In genomic region chr15:47541587-47541986, GRCh38 we compare ENCODE assay signal across 34 cellular contexts.
"Had no signal": no experiment of that assay in that cellular context is flagged by ENCODE, and none has a peak within 500 bp of the region (broad histone marks: within the 10 kb centered on the region; RNA-seq: fewer than 3 reads in every experiment).

No MANE protein-coding gene starts in this region.

- H3K4me1 ChIP-seq: Peyer's patch, SJSA1 had no signal

- H3K9me3 ChIP-seq: Peyer's patch, SJSA1 had no signal

- H3K27ac Mint-ChIP-seq: activated CD4-positive, alpha-beta memory T cell treated with anti-CD3 and anti-CD28 coated beads, Interleukin-2, amount 10 ng/mL, durations not matched to agents 7 days and 5 days; activated CD8-positive, alpha-beta memory T cell treated with anti-CD3 and anti-CD28 coated beads, Interleukin-2, amount 10 ng/mL, durations not matched to agents 7 days and 5 days; activated naive CD8-positive, alpha-beta T cell treated with anti-CD3 and anti-CD28 coated beads for 36 hours; activated T-helper 17 cell treated with anti-CD3 and anti-CD28 coated beads, Interleukin-2, amount 50 U/mL, for 72 hours had no signal

- H3K9me3 Mint-ChIP-seq: activated naive CD8-positive, alpha-beta T cell treated with anti-CD3 and anti-CD28 coated beads for 36 hours; activated T-helper 17 cell treated with anti-CD3 and anti-CD28 coated beads, Interleukin-2, amount 50 U/mL, for 72 hours had no signal

- H3K27me3 Mint-ChIP-seq: activated CD4-positive, alpha-beta memory T cell treated with anti-CD3 and anti-CD28 coated beads, Interleukin-2, amount 10 ng/mL, durations not matched to agents 7 days and 5 days; activated CD8-positive, alpha-beta memory T cell treated with anti-CD3 and anti-CD28 coated beads, Interleukin-2, amount 10 ng/mL, durations not matched to agents 7 days and 5 days; activated naive CD8-positive, alpha-beta T cell treated with anti-CD3 and anti-CD28 coated beads for 36 hours; activated T-helper 17 cell treated with anti-CD3 and anti-CD28 coated beads, Interleukin-2, amount 50 U/mL, for 72 hours; central memory CD8-positive, alpha-beta T cell had no signal

- DNase-seq: activated CD4-positive, alpha-beta memory T cell treated with anti-CD3 and anti-CD28 coated beads, Interleukin-2, amount 10 ng/mL, durations not matched to agents 7 days and 5 days; activated CD4-positive, alpha-beta T cell treated with anti-CD3 and anti-CD28 coated beads for 1 hour; activated CD4-positive, alpha-beta T cell treated with anti-CD3 and anti-CD28 coated beads for 48 hours; activated CD4-positive, CD25-positive, alpha-beta regulatory T cell; activated CD8-positive, alpha-beta memory T cell treated with anti-CD3 and anti-CD28 coated beads for 24 hours; activated CD8-positive, alpha-beta memory T cell treated with anti-CD3 and anti-CD28 coated beads, Interleukin-2, amount 10 ng/mL, durations not matched to agents 7 days and 5 days; activated CD8-positive, alpha-beta memory T cell treated with anti-CD3 and anti-CD28 coated beads, Interleukin-2, amount 50 U/mL, for 48 hours; activated effector memory CD4-positive, alpha-beta T cell treated with anti-CD3 and anti-CD28 coated beads, Interleukin-2, amount 50 U/mL, for 16 hours; activated naive CD4-positive, alpha-beta T cell; activated naive CD4-positive, alpha-beta T cell treated with anti-CD3 and anti-CD28 coated beads, Interleukin-2, amount 50 U/mL, for 16 hours; activated naive CD8-positive, alpha-beta T cell treated with anti-CD3 and anti-CD28 coated beads for 36 hours; activated T-cell treated with anti-CD3 and anti-CD28 coated beads, Interleukin-2, amount 50 U/mL, for 48 hours; amniotic stem cell; aorta; MM.1S; NCI-H1092 treated with DMSO at 0.1 percent for 48 hours; NCI-H1417; NCI-H146; NCI-H187; NCI-H2029 treated with DMSO at 0.1 percent for 48 hours; NCI-H2171 treated with DMSO at 0.1 percent for 48 hours; NCI-H226; NCI-H524 treated with DMSO at 0.1 percent for 48 hours; PC-3; Peyer's patch; RPMI8226; SHP77 treated with DMSO at 0.1 percent for 48 hours; T1000; WERI-Rb-1 had no signal

- ATAC-seq: activated CD8-positive, alpha-beta memory T cell treated with anti-CD3 and anti-CD28 coated beads, Interleukin-2, amount 10 ng/mL, durations not matched to agents 7 days and 5 days; activated T-helper 17 cell treated with anti-CD3 and anti-CD28 coated beads, Interleukin-2, amount 50 U/mL, for 72 hours had no signal

- H3K4me1 Mint-ChIP-seq: activated CD4-positive, alpha-beta memory T cell treated with anti-CD3 and anti-CD28 coated beads, Interleukin-2, amount 10 ng/mL, durations not matched to agents 7 days and 5 days; activated CD8-positive, alpha-beta memory T cell treated with anti-CD3 and anti-CD28 coated beads, Interleukin-2, amount 10 ng/mL, durations not matched to agents 7 days and 5 days; activated naive CD8-positive, alpha-beta T cell treated with anti-CD3 and anti-CD28 coated beads for 36 hours; activated T-helper 17 cell treated with anti-CD3 and anti-CD28 coated beads, Interleukin-2, amount 50 U/mL, for 72 hours; central memory CD8-positive, alpha-beta T cell had no signal

- H3K36me3 Mint-ChIP-seq: activated CD8-positive, alpha-beta memory T cell treated with anti-CD3 and anti-CD28 coated beads, Interleukin-2, amount 10 ng/mL, durations not matched to agents 7 days and 5 days; activated naive CD8-positive, alpha-beta T cell treated with anti-CD3 and anti-CD28 coated beads for 36 hours had no signal

- H3K27ac ChIP-seq: cardiac muscle cell, KMS-11, Peyer's patch, SJSA1, WERI-Rb-1 had no signal

- H3K4me3 ChIP-seq: cardiac muscle cell, Peyer's patch, SJSA1 had no signal

- H3K27me3 ChIP-seq: cardiac muscle cell, Peyer's patch, SJSA1 had no signal

- H3K9ac ChIP-seq: KMS-11 had no signal

- H3K4me3 Mint-ChIP-seq: activated CD4-positive, alpha-beta memory T cell treated with anti-CD3 and anti-CD28 coated beads, Interleukin-2, amount 10 ng/mL, durations not matched to agents 7 days and 5 days; activated CD8-positive, alpha-beta memory T cell treated with anti-CD3 and anti-CD28 coated beads, Interleukin-2, amount 10 ng/mL, durations not matched to agents 7 days and 5 days; activated naive CD8-positive, alpha-beta T cell treated with anti-CD3 and anti-CD28 coated beads for 36 hours; activated T-helper 17 cell treated with anti-CD3 and anti-CD28 coated beads, Interleukin-2, amount 50 U/mL, for 72 hours; central memory CD8-positive, alpha-beta T cell had no signal

- H3K36me3 ChIP-seq: cardiac muscle cell, Peyer's patch, SJSA1, WERI-Rb-1 had no signal
